Comparison of ENCODE assay signal across 1 cellular context in genomic region chr7:100585511-100586265, GRCh38.
TF ChIP-seq lines count a peak whose summit lies in the region.

Gene LRCH4, minus strand, starts transcription at chr7:100586129. Its CDS starts 29 bp downstream, at chr7:100586100.

TF ChIP-seq in HepG2, 621 proteins besides CTCF, POLR2A, EP300 and RAD21 (continued from another document and continues in another):
- TF ChIP-seq ZBTB2 (CRISPR knock-in tag; IDR thresholded peaks at IDR 0.05; ENCODE audit: low read depth) (peak; percentile 90), ZNF75D (CRISPR knock-in tag; IDR thresholded peaks at IDR 0.05; ENCODE audit: borderline replicate concordance) (no peak), MTERF4 (CRISPR knock-in tag; IDR thresholded peaks at IDR 0.05) (no peak), ZNF101 (CRISPR knock-in tag; IDR thresholded peaks at IDR 0.05; ENCODE audit: borderline replicate concordance, low read depth) (no peak), HNRNPUL1 (IDR thresholded peaks at IDR 0.05; ENCODE audit: low read depth, low read length) (peak; percentile 63; the same call in 1 of the 2 replicates), ZNF343 (CRISPR knock-in tag; IDR thresholded peaks at IDR 0.05) (peak; percentile 83; the same call in 1 of the 2 replicates), BCL3 (CRISPR knock-in tag; IDR thresholded peaks at IDR 0.05) (peak; percentile 91), THAP11 (CRISPR knock-in tag; IDR thresholded peaks at IDR 0.05) (peak; percentile 93), WIZ (CRISPR knock-in tag; IDR thresholded peaks at IDR 0.05) (no peak), ZNF333 (CRISPR knock-in tag; IDR thresholded peaks at IDR 0.05; ENCODE audit: borderline replicate concordance) (peak; percentile 77; the same call in 1 of the 2 replicates), KLF12 (CRISPR knock-in tag; IDR thresholded peaks at IDR 0.05; ENCODE audit: borderline replicate concordance) (0 out of 2 replicates have a peak, but pooled peaks have one; percentile 40), RXRA (CRISPR knock-in tag; IDR thresholded peaks at IDR 0.05) (peak; percentile 74; the same call in 1 of the 2 replicates), NR3C1 (CRISPR knock-in tag; IDR thresholded peaks at IDR 0.05) (no peak), ZNF317 (CRISPR knock-in tag; IDR thresholded peaks at IDR 0.05) (0 out of 2 replicates have a peak, but pooled peaks have one; percentile 16), CAMTA2 (CRISPR knock-in tag; IDR thresholded peaks at IDR 0.05; ENCODE audit: borderline replicate concordance) (no peak), CCAR2 (optimal IDR thresholded peaks at IDR 0.05; ENCODE audit: low read depth, low read length) (no peak), YEATS4 (CRISPR knock-in tag; IDR thresholded peaks at IDR 0.05; ENCODE audit: borderline replicate concordance) (peak; percentile 51; the same call in 1 of the 2 replicates), MED1 (CRISPR knock-in tag; IDR thresholded peaks at IDR 0.05) (peak; percentile 43; the same call in 1 of the 2 replicates), CENPX (CRISPR knock-in tag; IDR thresholded peaks at IDR 0.05) (no peak), ZNF878 (CRISPR knock-in tag; IDR thresholded peaks at IDR 0.05) (0 out of 2 replicates have a peak, but pooled peaks have one; percentile 34), NCOA2 (CRISPR knock-in tag; IDR thresholded peaks at IDR 0.05) (peak; percentile 41; the same call in 1 of the 2 replicates), HOXA5 (CRISPR knock-in tag; IDR thresholded peaks at IDR 0.05) (0 out of 2 replicates have a peak, but pooled peaks have one; percentile 23), KDM6A (CRISPR knock-in tag; IDR thresholded peaks at IDR 0.05; ENCODE audit: low read depth) (no peak), ZBTB37 (CRISPR knock-in tag; IDR thresholded peaks at IDR 0.05) (no peak), ZNF772 (CRISPR knock-in tag; IDR thresholded peaks at IDR 0.05) (peak; percentile 81; the same call in 1 of the 2 replicates), PRPF4 (IDR thresholded peaks at IDR 0.05; ENCODE audit: low read depth, low read length, poor library complexity, severe bottlenecking) (peak; percentile 68), ZNF547 (CRISPR knock-in tag; IDR thresholded peaks at IDR 0.05) (peak; percentile 95), ZMAT3 (CRISPR knock-in tag; conservative IDR thresholded peaks at IDR 0.05) (no peak), ATF7-NPFF (CRISPR knock-in tag; IDR thresholded peaks at IDR 0.05; ENCODE audit: low read depth) (peak; percentile 79; the same call in 1 of the 2 replicates), ZSCAN21 (CRISPR knock-in tag; IDR thresholded peaks at IDR 0.05; ENCODE audit: borderline replicate concordance) (0 out of 2 replicates have a peak, but pooled peaks have one; percentile 59), RARA (CRISPR knock-in tag; IDR thresholded peaks at IDR 0.05) (no peak), DZIP1 (CRISPR knock-in tag; IDR thresholded peaks at IDR 0.05) (no peak), ZFY (CRISPR knock-in tag; IDR thresholded peaks at IDR 0.05) (peak; percentile 65), KLF16 (CRISPR knock-in tag; IDR thresholded peaks at IDR 0.05) (peak in 1 of 2 experiments; percentile 72; a peak in 2 of 4 replicates), ZNF556 (CRISPR knock-in tag; IDR thresholded peaks at IDR 0.05; ENCODE audit: borderline replicate concordance) (peak; percentile 61; the same call in 1 of the 2 replicates), KAT8 (CRISPR knock-in tag; IDR thresholded peaks at IDR 0.05) (peak; percentile 86), HINFP (CRISPR knock-in tag; IDR thresholded peaks at IDR 0.05; ENCODE audit: low read depth) (no peak), SOX6 (IDR thresholded peaks at IDR 0.05) (no peak), SOX6 (CRISPR knock-in tag; IDR thresholded peaks at IDR 0.05) (peak; percentile 67), GFI1 (CRISPR knock-in tag; IDR thresholded peaks at IDR 0.05; ENCODE audit: borderline replicate concordance) (peak; percentile 37; the same call in 1 of the 2 replicates), NCOR1 (IDR thresholded peaks at IDR 0.05; ENCODE audit: borderline replicate concordance, low read length) (no peak), ZNF580 (CRISPR knock-in tag; IDR thresholded peaks at IDR 0.05; ENCODE audit: borderline replicate concordance, low read depth) (peak; percentile 76), CSRNP1 (CRISPR knock-in tag; IDR thresholded peaks at IDR 0.05) (peak; percentile 68; the same call in 1 of the 2 replicates), AHR (CRISPR knock-in tag; IDR thresholded peaks at IDR 0.05) (peak; percentile 66; the same call in 1 of the 2 replicates), ETV6 (CRISPR knock-in tag; conservative IDR thresholded peaks at IDR 0.05) (peak; percentile 86), SP140L (CRISPR knock-in tag; IDR thresholded peaks at IDR 0.05; ENCODE audit: borderline replicate concordance) (no peak)
